Comparison of ENCODE assay signal across 1 cellular context in the genomic region with DNA sequence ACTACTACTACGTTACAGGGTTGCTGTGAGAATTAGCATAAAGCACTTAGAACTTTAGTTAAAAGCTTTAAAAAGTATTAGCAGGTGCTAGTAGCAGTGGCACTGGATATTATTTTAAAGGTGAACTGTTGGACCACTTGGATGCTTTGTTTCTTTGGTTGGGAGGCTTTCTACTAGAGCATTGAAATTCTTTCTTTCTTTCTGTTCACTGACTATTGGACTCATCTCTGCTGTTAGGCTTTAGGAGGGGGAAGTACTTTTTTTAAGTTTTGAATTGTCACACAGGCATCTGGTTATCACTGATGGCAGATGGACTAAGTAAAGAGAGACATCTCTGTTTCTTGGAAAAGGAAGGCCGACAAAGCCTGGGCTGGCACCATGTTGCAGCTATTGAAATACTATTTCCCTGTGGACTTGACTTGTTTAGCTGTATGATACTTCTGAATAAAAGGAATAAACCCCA.
A peak's percentile ranks its signal among the peaks of the same experiment; 100 is the strongest.
TF ChIP-seq lines count a peak whose summit lies in the region.

No MANE protein-coding gene starts in this region.

TF ChIP-seq in K562, 482 proteins besides CTCF, POLR2A, EP300 and RAD21 (continued from another document and continues in another):
- TF ChIP-seq NEUROD1 (IDR thresholded peaks at IDR 0.05; ENCODE audit: borderline replicate concordance, low read depth, low read length, partially characterized antibody): peak; percentile 84
- TF ChIP-seq NFE2 (IDR thresholded peaks at IDR 0.05; ENCODE audit: low read depth): peak; percentile 68
- peak; percentile 70 for TF ChIP-seq MEIS2 (IDR thresholded peaks at IDR 0.05; ENCODE audit: partially characterized antibody)
- no peak for TF ChIP-seq SAFB (IDR thresholded peaks at IDR 0.05; ENCODE audit: borderline replicate concordance, low read depth, low read length)
- no peak for TF ChIP-seq GTF2E2 (tag; IDR thresholded peaks at IDR 0.05)
- TF ChIP-seq CTBP1 (IDR thresholded peaks at IDR 0.05; ENCODE audit: borderline replicate concordance): peak; percentile 81
- peak; percentile 57 to 72; a peak in 3 of 4 replicates for TF ChIP-seq KDM1A (IDR thresholded peaks at IDR 0.05)
- TF ChIP-seq, protein P1, sequence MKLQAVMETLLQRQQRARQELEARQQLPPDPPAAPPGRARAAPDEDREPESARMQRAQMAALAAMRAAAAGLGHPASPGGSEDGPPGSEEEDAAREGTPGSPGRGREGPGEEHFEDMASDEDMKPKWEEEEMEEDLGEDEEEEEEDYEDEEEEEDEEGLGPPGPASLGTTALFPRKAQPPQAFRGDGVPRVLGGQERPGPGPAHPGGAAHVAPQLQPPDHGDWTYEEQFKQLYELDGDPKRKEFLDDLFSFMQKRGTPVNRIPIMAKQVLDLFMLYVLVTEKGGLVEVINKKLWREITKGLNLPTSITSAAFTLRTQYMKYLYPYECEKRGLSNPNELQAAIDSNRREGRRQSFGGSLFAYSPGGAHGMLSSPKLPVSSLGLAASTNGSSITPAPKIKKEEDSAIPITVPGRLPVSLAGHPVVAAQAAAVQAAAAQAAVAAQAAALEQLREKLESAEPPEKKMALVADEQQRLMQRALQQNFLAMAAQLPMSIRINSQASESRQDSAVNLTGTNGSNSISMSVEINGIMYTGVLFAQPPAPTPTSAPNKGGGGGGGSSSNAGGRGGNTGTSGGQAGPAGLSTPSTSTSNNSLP (IDR thresholded peaks at IDR 0.05; ENCODE audit: borderline replicate concordance, low read depth, low read length): peak; percentile 84
- TF ChIP-seq CREB1 (IDR thresholded peaks at IDR 0.05): peak; percentile 48; the same call in 1 of the 2 replicates
- TF ChIP-seq CREB1 (CRISPR knock-in tag; IDR thresholded peaks at IDR 0.05): no peak
- peak in 1 of 2 experiments; percentile 68 for TF ChIP-seq NCOA2 (IDR thresholded peaks at IDR 0.05; ENCODE audit: partially characterized antibody in 2 of 2)
- TF ChIP-seq ILK (tag; IDR thresholded peaks at IDR 0.05; ENCODE audit: borderline replicate concordance, low read depth): no peak
- peak; percentile 39 for TF ChIP-seq TBP (optimal IDR thresholded peaks at IDR 0.05; ENCODE audit: low read depth, low read length)
- TF ChIP-seq RNF2 (IDR thresholded peaks at IDR 0.05): peak; percentile 79
- TF ChIP-seq, protein P2, sequence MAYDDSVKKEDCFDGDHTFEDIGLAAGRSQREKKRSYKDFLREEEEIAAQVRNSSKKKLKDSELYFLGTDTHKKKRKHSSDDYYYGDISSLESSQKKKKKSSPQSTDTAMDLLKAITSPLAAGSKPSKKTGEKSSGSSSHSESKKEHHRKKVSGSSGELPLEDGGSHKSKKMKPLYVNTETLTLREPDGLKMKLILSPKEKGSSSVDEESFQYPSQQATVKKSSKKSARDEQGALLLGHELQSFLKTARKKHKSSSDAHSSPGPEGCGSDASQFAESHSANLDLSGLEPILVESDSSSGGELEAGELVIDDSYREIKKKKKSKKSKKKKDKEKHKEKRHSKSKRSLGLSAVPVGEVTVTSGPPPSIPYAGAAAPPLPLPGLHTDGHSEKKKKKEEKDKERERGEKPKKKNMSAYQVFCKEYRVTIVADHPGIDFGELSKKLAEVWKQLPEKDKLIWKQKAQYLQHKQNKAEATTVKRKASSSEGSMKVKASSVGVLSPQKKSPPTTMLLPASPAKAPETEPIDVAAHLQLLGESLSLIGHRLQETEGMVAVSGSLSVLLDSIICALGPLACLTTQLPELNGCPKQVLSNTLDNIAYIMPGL (CRISPR knock-in tag; IDR thresholded peaks at IDR 0.05): no peak
- TF ChIP-seq, protein P3, sequence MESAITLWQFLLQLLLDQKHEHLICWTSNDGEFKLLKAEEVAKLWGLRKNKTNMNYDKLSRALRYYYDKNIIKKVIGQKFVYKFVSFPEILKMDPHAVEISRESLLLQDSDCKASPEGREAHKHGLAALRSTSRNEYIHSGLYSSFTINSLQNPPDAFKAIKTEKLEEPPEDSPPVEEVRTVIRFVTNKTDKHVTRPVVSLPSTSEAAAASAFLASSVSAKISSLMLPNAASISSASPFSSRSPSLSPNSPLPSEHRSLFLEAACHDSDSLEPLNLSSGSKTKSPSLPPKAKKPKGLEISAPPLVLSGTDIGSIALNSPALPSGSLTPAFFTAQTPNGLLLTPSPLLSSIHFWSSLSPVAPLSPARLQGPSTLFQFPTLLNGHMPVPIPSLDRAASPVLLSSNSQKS (CRISPR knock-in tag; IDR thresholded peaks at IDR 0.05): no peak; the same call in 1 of the 2 replicates
- no peak for TF ChIP-seq ZNF778 (CRISPR knock-in tag; IDR thresholded peaks at IDR 0.05)
- TF ChIP-seq TCF7 (IDR thresholded peaks at IDR 0.05; ENCODE audit: borderline replicate concordance): peak; percentile 48; the same call in 1 of the 2 replicates
- peak; percentile 87 for TF ChIP-seq ZNF384 (IDR thresholded peaks at IDR 0.05; ENCODE audit: low read depth, low read length)
- peak; percentile 95 for TF ChIP-seq CBFA2T3 (IDR thresholded peaks at IDR 0.05)
- TF ChIP-seq, protein P4, sequence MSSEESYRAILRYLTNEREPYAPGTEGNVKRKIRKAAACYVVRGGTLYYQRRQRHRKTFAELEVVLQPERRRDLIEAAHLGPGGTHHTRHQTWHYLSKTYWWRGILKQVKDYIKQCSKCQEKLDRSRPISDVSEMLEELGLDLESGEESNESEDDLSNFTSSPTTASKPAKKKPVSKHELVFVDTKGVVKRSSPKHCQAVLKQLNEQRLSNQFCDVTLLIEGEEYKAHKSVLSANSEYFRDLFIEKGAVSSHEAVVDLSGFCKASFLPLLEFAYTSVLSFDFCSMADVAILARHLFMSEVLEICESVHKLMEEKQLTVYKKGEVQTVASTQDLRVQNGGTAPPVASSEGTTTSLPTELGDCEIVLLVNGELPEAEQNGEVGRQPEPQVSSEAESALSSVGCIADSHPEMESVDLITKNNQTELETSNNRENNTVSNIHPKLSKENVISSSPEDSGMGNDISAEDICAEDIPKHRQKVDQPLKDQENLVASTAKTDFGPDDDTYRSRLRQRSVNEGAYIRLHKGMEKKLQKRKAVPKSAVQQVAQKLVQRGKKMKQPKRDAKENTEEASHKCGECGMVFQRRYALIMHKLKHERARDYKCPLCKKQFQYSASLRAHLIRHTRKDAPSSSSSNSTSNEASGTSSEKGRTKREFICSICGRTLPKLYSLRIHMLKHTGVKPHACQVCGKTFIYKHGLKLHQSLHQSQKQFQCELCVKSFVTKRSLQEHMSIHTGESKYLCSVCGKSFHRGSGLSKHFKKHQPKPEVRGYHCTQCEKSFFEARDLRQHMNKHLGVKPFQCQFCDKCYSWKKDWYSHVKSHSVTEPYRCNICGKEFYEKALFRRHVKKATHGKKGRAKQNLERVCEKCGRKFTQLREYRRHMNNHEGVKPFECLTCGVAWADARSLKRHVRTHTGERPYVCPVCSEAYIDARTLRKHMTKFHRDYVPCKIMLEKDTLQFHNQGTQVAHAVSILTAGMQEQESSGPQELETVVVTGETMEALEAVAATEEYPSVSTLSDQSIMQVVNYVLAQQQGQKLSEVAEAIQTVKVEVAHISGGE (CRISPR knock-in tag; IDR thresholded peaks at IDR 0.05): peak in 1 of 3 experiments; percentile 50; a peak in 1 of 6 replicates
- no peak for TF ChIP-seq DIDO1 (tag; IDR thresholded peaks at IDR 0.05; ENCODE audit: low read depth)
- TF ChIP-seq, protein P5, sequence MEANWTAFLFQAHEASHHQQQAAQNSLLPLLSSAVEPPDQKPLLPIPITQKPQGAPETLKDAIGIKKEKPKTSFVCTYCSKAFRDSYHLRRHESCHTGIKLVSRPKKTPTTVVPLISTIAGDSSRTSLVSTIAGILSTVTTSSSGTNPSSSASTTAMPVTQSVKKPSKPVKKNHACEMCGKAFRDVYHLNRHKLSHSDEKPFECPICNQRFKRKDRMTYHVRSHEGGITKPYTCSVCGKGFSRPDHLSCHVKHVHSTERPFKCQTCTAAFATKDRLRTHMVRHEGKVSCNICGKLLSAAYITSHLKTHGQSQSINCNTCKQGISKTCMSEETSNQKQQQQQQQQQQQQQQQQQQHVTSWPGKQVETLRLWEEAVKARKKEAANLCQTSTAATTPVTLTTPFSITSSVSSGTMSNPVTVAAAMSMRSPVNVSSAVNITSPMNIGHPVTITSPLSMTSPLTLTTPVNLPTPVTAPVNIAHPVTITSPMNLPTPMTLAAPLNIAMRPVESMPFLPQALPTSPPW (CRISPR knock-in tag; IDR thresholded peaks at IDR 0.05): peak; percentile 50
- peak; percentile 77; the same call in 1 of the 2 replicates for TF ChIP-seq GATAD2B (IDR thresholded peaks at IDR 0.05; ENCODE audit: borderline replicate concordance)
- no peak for TF ChIP-seq U2AF1 (optimal IDR thresholded peaks at IDR 0.05; ENCODE audit: low read depth, low read length)
- peak; percentile 99 for TF ChIP-seq ARID1B (IDR thresholded peaks at IDR 0.05)
- peak; percentile 93 for TF ChIP-seq MTA2 (IDR thresholded peaks at IDR 0.05; ENCODE audit: low read depth)
- peak; percentile 54; the same call in 1 of the 2 replicates for TF ChIP-seq GATAD2A (IDR thresholded peaks at IDR 0.05)
- TF ChIP-seq TAL1 (IDR thresholded peaks at IDR 0.05): peak; percentile 93
- TF ChIP-seq STAT5A (IDR thresholded peaks at IDR 0.05; ENCODE audit: borderline replicate concordance, low read length): peak; percentile 100
- TF ChIP-seq CREM (IDR thresholded peaks at IDR 0.05; ENCODE audit: low read depth): peak; percentile 50; the same call in 1 of the 2 replicates
- TF ChIP-seq MYBL2 (IDR thresholded peaks at IDR 0.05; ENCODE audit: low read depth): peak; percentile 29; the same call in 1 of the 2 replicates
- no peak for TF ChIP-seq MYBL2 (CRISPR knock-in tag; IDR thresholded peaks at IDR 0.05; ENCODE audit: borderline replicate concordance)
- TF ChIP-seq KLF16 (IDR thresholded peaks at IDR 0.05): peak; percentile 74
- TF ChIP-seq, protein P6, sequence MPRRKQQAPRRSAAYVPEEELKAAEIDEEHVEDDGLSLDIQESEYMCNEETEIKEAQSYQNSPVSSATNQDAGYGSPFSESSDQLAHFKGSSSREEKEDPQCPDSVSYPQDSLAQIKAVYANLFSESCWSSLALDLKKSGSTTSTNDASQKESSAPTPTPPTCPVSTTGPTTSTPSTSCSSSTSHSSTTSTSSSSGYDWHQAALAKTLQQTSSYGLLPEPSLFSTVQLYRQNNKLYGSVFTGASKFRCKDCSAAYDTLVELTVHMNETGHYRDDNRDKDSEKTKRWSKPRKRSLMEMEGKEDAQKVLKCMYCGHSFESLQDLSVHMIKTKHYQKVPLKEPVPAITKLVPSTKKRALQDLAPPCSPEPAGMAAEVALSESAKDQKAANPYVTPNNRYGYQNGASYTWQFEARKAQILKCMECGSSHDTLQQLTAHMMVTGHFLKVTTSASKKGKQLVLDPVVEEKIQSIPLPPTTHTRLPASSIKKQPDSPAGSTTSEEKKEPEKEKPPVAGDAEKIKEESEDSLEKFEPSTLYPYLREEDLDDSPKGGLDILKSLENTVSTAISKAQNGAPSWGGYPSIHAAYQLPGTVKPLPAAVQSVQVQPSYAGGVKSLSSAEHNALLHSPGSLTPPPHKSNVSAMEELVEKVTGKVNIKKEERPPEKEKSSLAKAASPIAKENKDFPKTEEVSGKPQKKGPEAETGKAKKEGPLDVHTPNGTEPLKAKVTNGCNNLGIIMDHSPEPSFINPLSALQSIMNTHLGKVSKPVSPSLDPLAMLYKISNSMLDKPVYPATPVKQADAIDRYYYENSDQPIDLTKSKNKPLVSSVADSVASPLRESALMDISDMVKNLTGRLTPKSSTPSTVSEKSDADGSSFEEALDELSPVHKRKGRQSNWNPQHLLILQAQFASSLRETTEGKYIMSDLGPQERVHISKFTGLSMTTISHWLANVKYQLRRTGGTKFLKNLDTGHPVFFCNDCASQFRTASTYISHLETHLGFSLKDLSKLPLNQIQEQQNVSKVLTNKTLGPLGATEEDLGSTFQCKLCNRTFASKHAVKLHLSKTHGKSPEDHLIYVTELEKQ (CRISPR knock-in tag; IDR thresholded peaks at IDR 0.05): no peak
- no peak for TF ChIP-seq TEAD1 (CRISPR knock-in tag; IDR thresholded peaks at IDR 0.05)
- peak; percentile 48 for TF ChIP-seq POLR2B (IDR thresholded peaks at IDR 0.05; ENCODE audit: low read depth, partially characterized antibody)
- peak; percentile 86 to 96 for TF ChIP-seq TBL1XR1 (IDR thresholded peaks at IDR 0.05; ENCODE audit: low read length in 2 of 2)
- TF ChIP-seq, protein P7, sequence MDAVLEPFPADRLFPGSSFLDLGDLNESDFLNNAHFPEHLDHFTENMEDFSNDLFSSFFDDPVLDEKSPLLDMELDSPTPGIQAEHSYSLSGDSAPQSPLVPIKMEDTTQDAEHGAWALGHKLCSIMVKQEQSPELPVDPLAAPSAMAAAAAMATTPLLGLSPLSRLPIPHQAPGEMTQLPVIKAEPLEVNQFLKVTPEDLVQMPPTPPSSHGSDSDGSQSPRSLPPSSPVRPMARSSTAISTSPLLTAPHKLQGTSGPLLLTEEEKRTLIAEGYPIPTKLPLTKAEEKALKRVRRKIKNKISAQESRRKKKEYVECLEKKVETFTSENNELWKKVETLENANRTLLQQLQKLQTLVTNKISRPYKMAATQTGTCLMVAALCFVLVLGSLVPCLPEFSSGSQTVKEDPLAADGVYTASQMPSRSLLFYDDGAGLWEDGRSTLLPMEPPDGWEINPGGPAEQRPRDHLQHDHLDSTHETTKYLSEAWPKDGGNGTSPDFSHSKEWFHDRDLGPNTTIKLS (IDR thresholded peaks at IDR 0.05; ENCODE audit: borderline replicate concordance, low read depth): 0 out of 2 replicates have a peak, but pooled peaks have one; percentile 39
- TF ChIP-seq, protein P8, sequence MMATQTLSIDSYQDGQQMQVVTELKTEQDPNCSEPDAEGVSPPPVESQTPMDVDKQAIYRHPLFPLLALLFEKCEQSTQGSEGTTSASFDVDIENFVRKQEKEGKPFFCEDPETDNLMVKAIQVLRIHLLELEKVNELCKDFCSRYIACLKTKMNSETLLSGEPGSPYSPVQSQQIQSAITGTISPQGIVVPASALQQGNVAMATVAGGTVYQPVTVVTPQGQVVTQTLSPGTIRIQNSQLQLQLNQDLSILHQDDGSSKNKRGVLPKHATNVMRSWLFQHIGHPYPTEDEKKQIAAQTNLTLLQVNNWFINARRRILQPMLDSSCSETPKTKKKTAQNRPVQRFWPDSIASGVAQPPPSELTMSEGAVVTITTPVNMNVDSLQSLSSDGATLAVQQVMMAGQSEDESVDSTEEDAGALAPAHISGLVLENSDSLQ (IDR thresholded peaks at IDR 0.05): peak; percentile 44; the same call in 1 of the 2 replicates
- TF ChIP-seq, protein P9, sequence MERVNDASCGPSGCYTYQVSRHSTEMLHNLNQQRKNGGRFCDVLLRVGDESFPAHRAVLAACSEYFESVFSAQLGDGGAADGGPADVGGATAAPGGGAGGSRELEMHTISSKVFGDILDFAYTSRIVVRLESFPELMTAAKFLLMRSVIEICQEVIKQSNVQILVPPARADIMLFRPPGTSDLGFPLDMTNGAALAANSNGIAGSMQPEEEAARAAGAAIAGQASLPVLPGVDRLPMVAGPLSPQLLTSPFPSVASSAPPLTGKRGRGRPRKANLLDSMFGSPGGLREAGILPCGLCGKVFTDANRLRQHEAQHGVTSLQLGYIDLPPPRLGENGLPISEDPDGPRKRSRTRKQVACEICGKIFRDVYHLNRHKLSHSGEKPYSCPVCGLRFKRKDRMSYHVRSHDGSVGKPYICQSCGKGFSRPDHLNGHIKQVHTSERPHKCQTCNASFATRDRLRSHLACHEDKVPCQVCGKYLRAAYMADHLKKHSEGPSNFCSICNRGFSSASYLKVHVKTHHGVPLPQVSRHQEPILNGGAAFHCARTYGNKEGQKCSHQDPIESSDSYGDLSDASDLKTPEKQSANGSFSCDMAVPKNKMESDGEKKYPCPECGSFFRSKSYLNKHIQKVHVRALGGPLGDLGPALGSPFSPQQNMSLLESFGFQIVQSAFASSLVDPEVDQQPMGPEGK (CRISPR knock-in tag; IDR thresholded peaks at IDR 0.05; ENCODE audit: borderline replicate concordance): no peak
- no peak for TF ChIP-seq ATF1 (CRISPR knock-in tag; IDR thresholded peaks at IDR 0.05)
- peak; percentile 55; the same call in 1 of the 2 replicates for TF ChIP-seq ATF1 (tag; IDR thresholded peaks at IDR 0.05)
- TF ChIP-seq GATA2 (CRISPR knock-in tag; IDR thresholded peaks at IDR 0.05): peak; percentile 85
- peak; percentile 58; the same call in 1 of the 2 replicates for TF ChIP-seq MECOM (CRISPR knock-in tag; IDR thresholded peaks at IDR 0.05)
